Comparison of ENCODE assay signal across 10 cellular contexts in genomic region chr7:21300692-21301091, GRCh38.
A peak's percentile ranks its signal among the peaks of the same experiment; 100 is the strongest.
DNase-seq lines count a peak whose midpoint lies in the region; ATAC-seq, FAIRE-seq and TF ChIP-seq lines count a peak whose summit lies in the region.
"Had no signal": no experiment of that assay in that cellular context is flagged by ENCODE, and none has a peak within 500 bp of the region (broad histone marks: within the 10 kb centered on the region; RNA-seq: fewer than 3 reads in every experiment).

No MANE protein-coding gene starts in this region.

- WGBS in H9 (ENCODE audit: extremely low coverage, insufficient read length, low lambda C conversion rate): no CpG with 5 or more reads among the region's 2 CpGs

- TF ChIP-seq CTCF in H9 (conservative IDR thresholded peaks at IDR 0.05): peak; percentile 58
- TF ChIP-seq CTCF in RWPE2 (IDR thresholded peaks at IDR 0.05; ENCODE audit: poor library complexity, severe bottlenecking): peak; percentile 42
- TF ChIP-seq CTCF in kidney epithelial cell (IDR thresholded peaks at IDR 0.05; ENCODE audit: insufficient read depth, low read length, poor library complexity, severe bottlenecking): peak; percentile 32

- H2AK5ac ChIP-seq in H9 (ENCODE audit: insufficient read length, low read length): no peak overlapping the region

- peaks cover 0 to 5% of the 10 kb centered on the region in 2 experiments; a peak in 1 of 4 replicates for H3K4me1 Mint-ChIP-seq in H9

- H3K27me3 Mint-ChIP-seq in H9 (ENCODE audit: low read depth): no peaks in the 10 kb centered on the region
- H3K27me3 Mint-ChIP-seq: IgD-negative memory B cell had no signal

- no peaks in the 10 kb centered on the region for H3K36me3 Mint-ChIP-seq in H9 (ENCODE audit: insufficient read depth in 1 of 3, low read depth in 3 of 3)
- H3K36me3 Mint-ChIP-seq: IgD-negative memory B cell had no signal

- H3K27me3 ChIP-seq in H9 (ENCODE audit: insufficient read depth, low read length) (no peaks in the 10 kb centered on the region), RWPE2 (ENCODE audit: insufficient read depth, poor library complexity, severe bottlenecking) (no peaks in the 10 kb centered on the region), kidney epithelial cell (ENCODE audit: control insufficient read depth, insufficient read depth, low read length) (no peaks in the 10 kb centered on the region)
- H3K27me3 ChIP-seq: gastroesophageal sphincter had no signal

- no peak overlapping the region for H3K18ac ChIP-seq in H9 (ENCODE audit: insufficient read length, low read depth, low read length)

- no peak overlapping the region for H2BK120ac ChIP-seq in H9 (ENCODE audit: low read depth, low read length, poor library complexity, severe bottlenecking)

- no peaks in the 10 kb centered on the region for H3K4me1 ChIP-seq in H9 (ENCODE audit: insufficient read depth, low read length)
- H3K4me1 ChIP-seq in RWPE2 (ENCODE audit: insufficient read depth, poor library complexity, severe bottlenecking): peaks cover 7% of the 10 kb centered on the region
- H3K4me1 ChIP-seq: gastroesophageal sphincter had no signal

- H3K23me2 ChIP-seq in H9 (ENCODE audit: insufficient read length, low read depth, low read length, poor library complexity, severe bottlenecking): no peaks in the 10 kb centered on the region

- no peak overlapping the region for H3K23ac ChIP-seq in H9 (ENCODE audit: insufficient read length, low read depth, low read length)

- no peak overlapping the region for H3T11ph ChIP-seq in H9 (ENCODE audit: low read length)

- H3K4me3 ChIP-seq in RWPE2 (ENCODE audit: severe bottlenecking) (no peak overlapping the region), kidney epithelial cell (ENCODE audit: low read depth, low read length) (no peak overlapping the region)
- H3K4me3 ChIP-seq: gastroesophageal sphincter, lung had no signal

- peak; percentile 54 for DNase-seq in DMS53 (lab: John Stamatoyannopoulos, UW)
- DNase-seq in H9: no peak
- DNase-seq in RWPE2 (ENCODE audit: low spot score): no peak
- no peak for DNase-seq in kidney epithelial cell (ENCODE audit: low read depth)
- DNase-seq in RCC 7860 (ENCODE audit: low spot score): no peak
- DNase-seq in NCI-H1694 (lab: John Stamatoyannopoulos, UW): no peak
- DNase-seq in NCI-H2029 (lab: John Stamatoyannopoulos, UW): no peak

- H3K4ac ChIP-seq in H9 (ENCODE audit: low read depth, low read length): no peak overlapping the region

- H3K4me2 ChIP-seq in H9 (ENCODE audit: insufficient read depth, insufficient read length, low read length): no peak overlapping the region

- H3K4me3 Mint-ChIP-seq in H9: no peak overlapping the region
- H3K4me3 Mint-ChIP-seq: IgD-negative memory B cell had no signal

- H3K9me3 ChIP-seq in H9 (ENCODE audit: control insufficient read depth, low read depth, low read length) (no peaks in the 10 kb centered on the region), RWPE2 (ENCODE audit: severe bottlenecking) (no peaks in the 10 kb centered on the region)
- H3K9me3 ChIP-seq: gastroesophageal sphincter had no signal

- no peak overlapping the region for H3K27ac Mint-ChIP-seq in H9
- H3K27ac Mint-ChIP-seq: IgD-negative memory B cell had no signal

- no peak overlapping the region for H3K14ac ChIP-seq in H9 (ENCODE audit: insufficient read depth, low read length)

- no peak overlapping the region for H2AFZ ChIP-seq in H9 (ENCODE audit: low read length)

- no peaks in the 10 kb centered on the region for H3K79me1 ChIP-seq in H9 (ENCODE audit: insufficient read depth, low read depth, low read length, poor library complexity, severe bottlenecking)

- no peak overlapping the region for H4K91ac ChIP-seq in H9 (ENCODE audit: insufficient read length, low read depth, low read length)

- no peak overlapping the region for H3K9ac ChIP-seq in H9 (ENCODE audit: extremely low read depth, insufficient read length, low read length)

- no peak overlapping the region for H4K8ac ChIP-seq in H9 (replicated peaks; ENCODE audit: insufficient read length, low read depth, low read length)

- no peaks in the 10 kb centered on the region; a peak in 2 of 5 replicates for H3K9me3 Mint-ChIP-seq in H9

- H2BK12ac ChIP-seq in H9 (ENCODE audit: insufficient read length, low read depth, low read length): no peak overlapping the region

- H3K36me3 ChIP-seq in RWPE2 (ENCODE audit: low read depth) (no peaks in the 10 kb centered on the region), kidney epithelial cell (ENCODE audit: control insufficient read depth, insufficient read depth, low read length) (no peaks in the 10 kb centered on the region)
- H3K36me3 ChIP-seq: gastroesophageal sphincter had no signal

- ATAC-seq in RWPE2 (ENCODE audit: low read depth): no peak
- ATAC-seq: gastroesophageal sphincter had no signal

- H3K56ac ChIP-seq in H9 (ENCODE audit: insufficient read length, low read depth, low read length): no peak overlapping the region

- no peak overlapping the region for H3K27ac ChIP-seq in H9 (ENCODE audit: insufficient read length, low read depth, low read length)
- H3K27ac ChIP-seq in RWPE2 (ENCODE audit: poor library complexity, severe bottlenecking): no peak overlapping the region
- H3K27ac ChIP-seq: gastroesophageal sphincter had no signal

- no peak overlapping the region for H2BK15ac ChIP-seq in H9 (ENCODE audit: low read depth, low read length)

- no peak overlapping the region for H2BK5ac ChIP-seq in H9 (ENCODE audit: insufficient read length, low read length)

- no peak overlapping the region for H4K5ac ChIP-seq in H9 (ENCODE audit: insufficient read length, low read depth, low read length)

- H3K79me2 ChIP-seq in H9 (ENCODE audit: insufficient read depth, low read length): no peaks in the 10 kb centered on the region

- no peak for FAIRE-seq in RCC 7860 (lab: Jason Lieb, UNC)

- H4K20me1 ChIP-seq in H9 (ENCODE audit: control insufficient read depth, insufficient read depth, insufficient read length): no peaks in the 10 kb centered on the region

- no peak overlapping the region for H2BK20ac ChIP-seq in H9 (ENCODE audit: low read depth, low read length, poor library complexity, severe bottlenecking)
